In the genomic region with DNA sequence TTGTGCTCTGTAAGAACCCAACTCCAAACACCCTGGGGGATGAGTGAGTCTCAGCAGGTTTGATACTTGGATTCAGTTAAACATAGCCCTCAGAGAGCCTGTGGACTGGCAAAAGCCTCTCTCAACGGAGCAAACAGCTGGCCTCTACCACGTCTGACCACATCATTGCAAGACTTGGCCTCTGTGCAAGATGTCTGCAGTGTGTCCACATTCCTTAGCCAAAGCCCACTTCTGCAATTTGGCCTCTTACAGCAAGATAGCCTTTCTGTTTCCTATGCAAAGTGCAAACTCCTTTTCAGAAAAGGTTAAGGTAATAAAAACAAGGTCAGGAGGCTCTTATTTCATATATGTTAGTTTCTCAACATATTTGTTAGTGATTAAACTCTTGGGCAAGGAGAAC, we compare ENCODE assay signal across 14 cellular contexts. TPM values are rescaled to one million over a fixed set of nuclear protein-coding genes. Genes with fewer than 3 reads are reported as not detected.
DNase-seq lines count a peak whose midpoint lies in the region; ATAC-seq and TF ChIP-seq lines count a peak whose summit lies in the region.
"Had no signal": no experiment of that assay in that cellular context is flagged by ENCODE, and none has a peak within 500 bp of the region (broad histone marks: within the 10 kb centered on the region; RNA-seq: fewer than 3 reads in every experiment).

No MANE protein-coding gene starts in this region.

- H3K9ac ChIP-seq in colonic mucosa (ENCODE audit: low read depth in 2 of 2, low read length in 2 of 2) = no peak overlapping the region
- H3K9ac ChIP-seq: BLaER1 had no signal

- TF ChIP-seq CTCF in AG04450 (IDR thresholded peaks at IDR 0.05; ENCODE audit: low read depth, low read length) (no peak), colonic mucosa (IDR thresholded peaks at IDR 0.05) (no peak)

- DNase-seq in AG04450 (ENCODE audit: low read depth, low spot score) (peak; percentile 90), NOMO-1 treated with DMSO at 0.1 percent for 48 hours (lab: John Stamatoyannopoulos, UW; ENCODE audit: unreplicated experiment) (peak; percentile 88), colonic mucosa (peak; percentile 28), mucosa of gallbladder (ENCODE audit: low spot score) (peak; percentile 69), posterior cingulate gyrus (no peak)
- DNase-seq in stimulated activated CD4-positive, alpha-beta T cell treated with anti-CD3 and anti-CD28 coated beads, Interleukin-1b, Interleukin-23, amount 100 ng/mL, for 48 hours = no peak
- DNase-seq: activated CD4-positive, alpha-beta T cell treated with anti-CD3 and anti-CD28 coated beads for 36 hours; activated naive CD8-positive, alpha-beta T cell treated with anti-CD3 and anti-CD28 coated beads, Interleukin-2, amount 10 ng/mL, durations not matched to agents 7 days and 5 days; NCI-H2081 treated with DMSO at 0.1 percent for 48 hours had no signal

- H3K9me3 ChIP-seq in AG04450 (ENCODE audit: control insufficient read depth, insufficient read depth, low read length) = no peaks in the 10 kb centered on the region
- H3K9me3 ChIP-seq in colonic mucosa = no peaks in the 10 kb centered on the region
- H3K9me3 ChIP-seq: BLaER1 had no signal

- CTCF ChIA-PET in AG04450 (lab: Charles Lee) = no interaction called here

- H3K4me3 ChIP-seq in AG04450 (ENCODE audit: low read depth, low read length) (no peak overlapping the region), colonic mucosa (no peak overlapping the region)
- H3K4me3 ChIP-seq: BLaER1 had no signal

- H3K27ac ChIP-seq in AG04450 (ENCODE audit: low read depth, low read length) = no peak overlapping the region
- H3K27ac ChIP-seq in colonic mucosa = no peak overlapping the region
- H3K27ac ChIP-seq: BLaER1, RWPE1 had no signal

- no peak for ATAC-seq in HG03378 (IDR thresholded peaks at IDR 0.05; ENCODE audit: unreplicated experiment)
- no peak for ATAC-seq in GM21515 (IDR thresholded peaks at IDR 0.05; ENCODE audit: unreplicated experiment)
- ATAC-seq: activated CD4-positive, alpha-beta T cell treated with anti-CD3 and anti-CD28 coated beads for 36 hours; stimulated activated memory B cell treated with anti-CD40 and anti-IgM and Interleukin-4, amounts not matched to agents 10 μg/mL and 1 μg/mL and 100 μg/mL, for 72 hours had no signal

- H3K36me3 ChIP-seq in colonic mucosa = no peaks in the 10 kb centered on the region
- H3K36me3 ChIP-seq: BLaER1 had no signal

- H3K4me1 ChIP-seq in colonic mucosa = no peaks in the 10 kb centered on the region
- H3K4me1 ChIP-seq: BLaER1 had no signal

- intact Hi-C loops in colonic mucosa (cut with DNase I) (no loop called here), posterior cingulate gyrus (cut with DNase I) (no loop called here)

- H3K27me3 ChIP-seq in AG04450 (ENCODE audit: control insufficient read depth, insufficient read depth, low read length) (no peaks in the 10 kb centered on the region), colonic mucosa (no peaks in the 10 kb centered on the region)
- H3K27me3 ChIP-seq: BLaER1 had no signal

- POLR2A ChIA-PET in AG04450 (lab: Yijun Ruan, JAX) = interaction anchor here (0.8 to 1.9 kb wide), 3 partner anchors 25 to 159 kb away, joined by 3 to 6 read pairs (median 3); partner anchors contain the start of gene FBN1

RNA-seq across cellular contexts. Expression of gene FBN1, which starts 27.9 kb away (rescaled TPM):
- 424 and 530 TPM in 2 replicates for polyA plus RNA-seq in AG04450 (2011; rRNA removed)
- polyA minus RNA-seq in AG04450 (2011; rRNA and poly(A)+ RNA removed) = 904 and 984 TPM in 2 replicates
- total RNA-seq in colonic mucosa (10 to 100 TPM in 1 of 2 donors, 1 to 10 TPM in 1; 6.6 to 19.5 TPM), mucosa of gallbladder (57.6 TPM)

Comparison
In these comparisons a context has a peak if more than half of its experiments do, and no peak if none do; other contexts are left out.
1. DNase-seq: peak in AG04450 (single experiment), NOMO-1 treated with DMSO at 0.1 percent for 48 hours (single experiment), colonic mucosa (single experiment) and mucosa of gallbladder (single experiment); none in stimulated activated CD4-positive, alpha-beta T cell treated with anti-CD3 and anti-CD28 coated beads, Interleukin-1b, Interleukin-23, amount 100 ng/mL, for 48 hours (single experiment) and posterior cingulate gyrus (0 of 10).